ENCODE assay signal across 18 cellular contexts in the genomic region with DNA sequence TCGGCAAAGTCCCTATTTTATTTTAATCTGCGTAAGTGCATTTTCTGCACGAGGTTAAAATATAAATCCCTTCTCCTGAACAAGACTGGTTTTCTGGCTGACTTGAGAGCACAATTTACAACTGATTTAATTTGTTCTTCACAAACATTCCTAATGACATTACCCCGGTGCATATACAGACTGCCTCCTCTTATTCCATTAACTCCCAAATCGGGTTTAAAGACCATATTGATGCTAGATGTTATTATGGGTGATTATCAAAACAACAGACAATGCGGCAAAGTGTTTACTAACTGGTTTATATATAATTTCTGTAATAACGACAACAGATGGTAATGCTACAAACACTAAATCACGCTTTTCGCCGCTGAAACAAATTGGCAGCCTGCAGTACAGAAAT.
DNase-seq lines count a peak whose midpoint lies in the region; ATAC-seq and TF ChIP-seq lines count a peak whose summit lies in the region.
"Had no signal": no experiment of that assay in that cellular context is flagged by ENCODE, and none has a peak within 500 bp of the region (broad histone marks: within the 10 kb centered on the region; RNA-seq: fewer than 3 reads in every experiment).

No MANE protein-coding gene starts in this region.

- H3K27me3 ChIP-seq in BE2C (no peaks in the 10 kb centered on the region), SK-N-SH (ENCODE audit: insufficient read depth) (no peaks in the 10 kb centered on the region), endodermal cell (ENCODE audit: control insufficient read depth, insufficient read depth, low read length, poor library complexity, severe bottlenecking) (no peaks in the 10 kb centered on the region)
- H3K27me3 ChIP-seq: BLaER1 had no signal

- POLR2A ChIA-PET in SK-N-SH (lab: Yijun Ruan, JAX) = no interaction called here

- H3K4me1 ChIP-seq in BE2C (peaks cover 33% of the 10 kb centered on the region), SK-N-SH (ENCODE audit: control insufficient read depth in 1 of 2, insufficient read depth in 2 of 2, low read depth in 1 of 2, low read length in 1 of 2) (peaks cover 0 to 33% of the 10 kb centered on the region in 2 experiments; a peak in 2 of 4 replicates), endodermal cell (ENCODE audit: control insufficient read depth, insufficient read depth, low read length) (no peaks in the 10 kb centered on the region)
- H3K4me1 ChIP-seq: BLaER1, Caco-2, HAP-1 had no signal

- no peaks in the 10 kb centered on the region for H3F3A ChIP-seq in SK-N-SH (replicated peaks; ENCODE audit: insufficient read depth)

- TF ChIP-seq RAD21 in SK-N-SH (IDR thresholded peaks at IDR 0.05; ENCODE audit: low read length) = no peak

- no peaks in the 10 kb centered on the region for H3K9me3 Mint-ChIP-seq in endodermal cell
- H3K9me3 Mint-ChIP-seq: CD8-positive, alpha-beta T cell had no signal

- no peak overlapping the region for H2AFZ ChIP-seq in SK-N-SH (ENCODE audit: low read depth)

- peaks cover 5% of the 10 kb centered on the region for H3K4me1 Mint-ChIP-seq in endodermal cell

- H3K36me3 ChIP-seq in BE2C (no peaks in the 10 kb centered on the region), SK-N-SH (replicated peaks in 1 of 2; ENCODE audit: control insufficient read depth in 1 of 2, insufficient read depth in 2 of 2, low read length in 1 of 2) (no peaks in the 10 kb centered on the region), endodermal cell (ENCODE audit: control insufficient read depth, insufficient read depth, low read length) (no peaks in the 10 kb centered on the region)
- H3K36me3 ChIP-seq: HAP-1 had no signal

- no peak for TF ChIP-seq CTCF in BE2C (IDR thresholded peaks at IDR 0.05; ENCODE audit: low read depth, low read length)
- TF ChIP-seq CTCF in SK-N-SH (IDR thresholded peaks at IDR 0.05) = no peak
- TF ChIP-seq CTCF in endodermal cell (conservative IDR thresholded peaks at IDR 0.05) = no peak

- CTCF ChIA-PET in SK-N-SH (lab: Yijun Ruan, JAX) = interaction anchor here (1.5 kb wide), 1 partner anchor 32 kb away, joined by 6 read pairs; no protein-coding TSS in a partner anchor

- H3K27ac Mint-ChIP-seq in endodermal cell = no peak overlapping the region
- H3K27ac Mint-ChIP-seq: CD4-positive, CD25-positive, alpha-beta regulatory T cell; CD8-positive, alpha-beta T cell; HFFc6 had no signal

- H3K27ac ChIP-seq in SK-N-SH (ENCODE audit: low read depth in 2 of 2, low read length in 1 of 2) = peak overlapping the region in 1 of 2 experiments; percentile 83; a peak in 2 of 4 replicates
- H3K27ac ChIP-seq in endodermal cell (ENCODE audit: low read depth, low read length) = no peak overlapping the region
- H3K27ac ChIP-seq: BLaER1, C4-2B had no signal

- H3K9ac ChIP-seq in SK-N-SH (no peak overlapping the region), endodermal cell (ENCODE audit: extremely low read depth, low read length, poor library complexity, severe bottlenecking) (no peak overlapping the region)
- H3K9ac ChIP-seq: BLaER1 had no signal

- H3K4me3 Mint-ChIP-seq in endodermal cell = no peak overlapping the region
- H3K4me3 Mint-ChIP-seq: CD4-positive, CD25-positive, alpha-beta regulatory T cell; CD8-positive, alpha-beta T cell; HFFc6 had no signal

- H4K20me1 ChIP-seq in SK-N-SH (ENCODE audit: insufficient read depth) = no peaks in the 10 kb centered on the region
- H4K20me1 ChIP-seq: BLaER1 had no signal

- ATAC-seq in GM18907 (IDR thresholded peaks at IDR 0.05; ENCODE audit: unreplicated experiment) (no peak), GM18858 (IDR thresholded peaks at IDR 0.05; ENCODE audit: unreplicated experiment) (no peak)
- ATAC-seq: CD8-positive, alpha-beta T cell had no signal

- peak in 1 of 2 experiments; percentile 75; a peak in 2 of 4 replicates for TF ChIP-seq EP300 in SK-N-SH (IDR thresholded peaks at IDR 0.05; ENCODE audit: borderline replicate concordance in 1 of 2, low read depth in 1 of 2, low read length in 1 of 2)

- no peaks in the 10 kb centered on the region for H3K9me2 ChIP-seq in SK-N-SH

- no peaks in the 10 kb centered on the region for H3K27me3 Mint-ChIP-seq in endodermal cell (ENCODE audit: insufficient read depth)

- H3K79me2 ChIP-seq in SK-N-SH (ENCODE audit: insufficient read depth) = no peaks in the 10 kb centered on the region

- H3K9me3 ChIP-seq in BE2C = no peaks in the 10 kb centered on the region
- no peaks in the 10 kb centered on the region for H3K9me3 ChIP-seq in SK-N-SH
- H3K9me3 ChIP-seq in endodermal cell (ENCODE audit: control insufficient read depth, low read length) = no peaks in the 10 kb centered on the region
- H3K9me3 ChIP-seq: BLaER1, Caco-2, HAP-1 had no signal

- peak; percentile 24 for DNase-seq in BE2C
- DNase-seq in NCI-H1436 (lab: John Stamatoyannopoulos, UW) = peak; percentile 49
- DNase-seq in NCI-H82 (lab: John Stamatoyannopoulos, UW) = peak; percentile 87
- DNase-seq in SK-N-SH = peak; percentile 55
- DNase-seq in OCI-M2 (lab: John Stamatoyannopoulos, UW; ENCODE audit: unreplicated experiment) = no peak
- no peak for DNase-seq in endodermal cell
- DNase-seq: Caco-2; CD4-positive, CD25-positive, alpha-beta regulatory T cell; CD8-positive, alpha-beta T cell; DMS153; DND-41; GOT3; HFFc6 had no signal

- no peaks in the 10 kb centered on the region for H3K36me3 Mint-ChIP-seq in endodermal cell (ENCODE audit: low read depth)
- H3K36me3 Mint-ChIP-seq: CD4-positive, CD25-positive, alpha-beta regulatory T cell; CD8-positive, alpha-beta T cell had no signal

- H3K4me2 ChIP-seq in SK-N-SH = no peak overlapping the region
- H3K4me2 ChIP-seq: BLaER1 had no signal

- H3K4me3 ChIP-seq in BE2C (ENCODE audit: low read depth, low read length) (peak overlapping the region; percentile 22), SK-N-SH (ENCODE audit: low read depth in 2 of 2, low read length in 1 of 2) (no peak overlapping the region), endodermal cell (ENCODE audit: low read length) (no peak overlapping the region)
- H3K4me3 ChIP-seq: BLaER1, HAP-1 had no signal

- WGBS in SK-N-SH (ENCODE audit: low lambda C conversion rate) = 43% methylated on average over 10 of the region's 10 CpGs
- 94 to 99% methylated on average over 9 to 10 of the region's 10 CpGs for WGBS in endodermal cell (ENCODE audit: insufficient coverage in 1 of 2, insufficient read length in 1 of 2), 2 experiments

TF ChIP-seq in SK-N-SH, 30 proteins besides CTCF, POLR2A, EP300 and RAD21:
- TF ChIP-seq FOXJ3 (CRISPR knock-in tag; IDR thresholded peaks at IDR 0.05) (peak; percentile 55; the same call in 1 of the 2 replicates), SIN3A (IDR thresholded peaks at IDR 0.05; ENCODE audit: borderline replicate concordance, low read depth, low read length) (no peak), EZH2phosphoT487 (IDR thresholded peaks at IDR 0.05; ENCODE audit: borderline replicate concordance, low read depth) (no peak), GATA2 (CRISPR knock-in tag; IDR thresholded peaks at IDR 0.05) (peak; percentile 64), FOXM1 (IDR thresholded peaks at IDR 0.05; ENCODE audit: low read depth) (no peak), RCOR1 (IDR thresholded peaks at IDR 0.05; ENCODE audit: low read length) (peak; percentile 73; the same call in 1 of the 2 replicates), CHD2 (IDR thresholded peaks at IDR 0.05; ENCODE audit: low read length, partially characterized antibody) (peak; percentile 18)
TF ChIP-seq in SK-N-SH: peak in this region for 4.

Comparison
In these comparisons a context has a peak if more than half of its experiments do, and no peak if none do; other contexts are left out.
1. DNase-seq: peak in BE2C (single experiment), NCI-H1436 (single experiment), NCI-H82 (single experiment) and SK-N-SH (single experiment); none in OCI-M2 (single experiment) and endodermal cell (single experiment).